Comparison of ENCODE assay signal across 19 cellular contexts in the genomic region with DNA sequence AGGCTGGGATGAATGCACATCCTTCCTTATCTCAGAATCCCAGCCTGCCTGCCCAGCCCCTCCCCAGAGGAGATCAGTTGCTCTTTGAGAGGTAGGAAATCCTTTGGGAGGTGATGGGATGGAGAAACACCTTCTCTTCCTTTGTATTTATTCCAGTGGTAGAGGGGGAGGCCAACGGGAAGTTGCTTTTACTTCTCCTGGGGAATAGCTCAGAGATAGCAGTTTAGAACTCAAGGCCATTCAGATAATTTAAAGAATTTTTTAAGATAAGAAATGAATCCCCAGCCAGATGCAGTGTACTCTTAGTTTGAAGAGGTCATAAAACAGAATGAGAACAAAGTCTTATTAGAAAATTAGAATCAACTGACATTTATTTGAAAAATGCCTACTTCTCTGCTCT.
DNase-seq lines count a peak whose midpoint lies in the region; ATAC-seq and TF ChIP-seq lines count a peak whose summit lies in the region.
"Had no signal": no experiment of that assay in that cellular context is flagged by ENCODE, and none has a peak within 500 bp of the region (broad histone marks: within the 10 kb centered on the region; RNA-seq: fewer than 3 reads in every experiment).

No MANE protein-coding gene starts in this region.

- peaks cover 18% of the 10 kb centered on the region for H3F3A ChIP-seq in PC-9 (ENCODE audit: insufficient read depth, low read depth)

- H3K4me3 Mint-ChIP-seq in CD14-positive monocyte, result no peak overlapping the region
- H3K4me3 Mint-ChIP-seq: CD4-positive, CD25-positive, alpha-beta regulatory T cell; GM23338 had no signal

- ATAC-seq in GM21515 (IDR thresholded peaks at IDR 0.05; ENCODE audit: unreplicated experiment), result no peak
- ATAC-seq: GM23338 had no signal

- no peaks in the 10 kb centered on the region for H3K9me3 Mint-ChIP-seq in CD14-positive monocyte
- H3K9me3 Mint-ChIP-seq: GM23338 had no signal

- H2AFZ ChIP-seq in PC-9, result no peak overlapping the region
- H2AFZ ChIP-seq: GM23338 had no signal

- H3K27me3 ChIP-seq in PC-9 (ENCODE audit: insufficient read depth, low read depth) (no peaks in the 10 kb centered on the region), testis (no peaks in the 10 kb centered on the region)
- H3K27me3 ChIP-seq: MG63 had no signal

- H3K4me1 ChIP-seq in PC-9 (replicated peaks; ENCODE audit: insufficient read depth) (peaks cover 20% of the 10 kb centered on the region), testis (peaks cover 39% of the 10 kb centered on the region)

- H3K4me1 Mint-ChIP-seq in CD14-positive monocyte, result peaks cover 19% of the 10 kb centered on the region

- no peak for TF ChIP-seq POLR2A in testis (IDR thresholded peaks at IDR 0.05)

- CTCF ChIA-PET in PC-9 (lab: Charles Lee), result no interaction called here

- no peaks in the 10 kb centered on the region for H3K36me3 ChIP-seq in PC-9 (ENCODE audit: low read depth)
- H3K36me3 ChIP-seq in testis (ENCODE audit: low read depth, missing control alignments), result no peaks in the 10 kb centered on the region
- H3K36me3 ChIP-seq: MG63 had no signal

- no TSS peak for BruUV-seq in PC-9 (replicated peaks; lab: Mats Ljungman, UMichigan)

- no peaks in the 10 kb centered on the region for H3K79me2 ChIP-seq in PC-9 (ENCODE audit: low read depth)

- no peaks in the 10 kb centered on the region for H4K20me1 ChIP-seq in PC-9 (ENCODE audit: insufficient read depth)

- no peak for TF ChIP-seq CTCF in CD14-positive monocyte (IDR thresholded peaks at IDR 0.05)
- no peak for TF ChIP-seq CTCF in PC-9 (conservative IDR thresholded peaks at IDR 0.05)
- TF ChIP-seq CTCF in fibroblast of villous mesenchyme (IDR thresholded peaks at IDR 0.05; ENCODE audit: insufficient read depth, low read depth, low read length), result no peak
- TF ChIP-seq CTCF in testis (IDR thresholded peaks at IDR 0.05), result no peak

- WGBS in testis, 2 donors, result 27 to 47% methylated on average over 1 of the region's 1 CpG

- H3K27me3 Mint-ChIP-seq in CD14-positive monocyte (ENCODE audit: low read depth in 3 of 3), result peaks cover 0 to 2% (median 0%) of the 10 kb centered on the region in 3 donors

- no peaks in the 10 kb centered on the region; the same call in 1 of the 2 replicates for H3K9me3 ChIP-seq in PC-9 (ENCODE audit: insufficient read depth, low read depth)
- no peaks in the 10 kb centered on the region for H3K9me3 ChIP-seq in testis
- H3K9me3 ChIP-seq: MG63 had no signal

- peak overlapping the region; percentile 44; the same call in 1 of the 2 replicates for H3K4me2 ChIP-seq in PC-9
- H3K4me2 ChIP-seq: GM23338 had no signal

- intact Hi-C loops in CD14-positive monocyte (cut with micrococcal nuclease), result loop anchor here in 1 of 2 donors (10.0 kb wide), 1 partner anchor 64 kb away; a partner anchor contains a TSS
- intact Hi-C loops in PC-9 (cut with micrococcal nuclease; ENCODE audit: unreplicated experiment), result no loop called here
- intact Hi-C loops in testis (cut with DNase I; ENCODE audit: low total_unique reads), result no loop called here

- no peak overlapping the region for H3K4me3 ChIP-seq in PC-9
- H3K4me3 ChIP-seq in fibroblast of villous mesenchyme (ENCODE audit: low read depth, low read length), result no peak overlapping the region
- H3K4me3 ChIP-seq in testis, result no peak overlapping the region
- H3K4me3 ChIP-seq: GM23338, MG63 had no signal

- H3K36me3 Mint-ChIP-seq in CD14-positive monocyte, result no peaks in the 10 kb centered on the region
- H3K36me3 Mint-ChIP-seq: CD4-positive, CD25-positive, alpha-beta regulatory T cell had no signal

- no peak overlapping the region for H3K27ac ChIP-seq in PC-9
- H3K27ac ChIP-seq in testis, result peak overlapping the region; percentile 39 to 81

- H3K27ac Mint-ChIP-seq in CD14-positive monocyte, result peak overlapping the region in 5 of 7 donors; percentile 21 to 89 (median 74)
- H3K27ac Mint-ChIP-seq: CD4-positive, CD25-positive, alpha-beta regulatory T cell; GM23338 had no signal

- POLR2A ChIA-PET in PC-9 (lab: Charles Lee; ENCODE audit: unreplicated experiment), result interaction anchor here (0.7 kb wide), 1 partner anchor 67 kb away, joined by 3 read pairs; no protein-coding TSS in a partner anchor

- DNase-seq in CD14-positive monocyte (ENCODE audit: low spot score) (no peak), PC-9 (peak in 1 of 2 experiments; percentile 17), fibroblast of villous mesenchyme (ENCODE audit: low read depth) (peak; percentile 27), testis (no peak), NCI-H1417 treated with DMSO at 0.1 percent for 48 hours (lab: John Stamatoyannopoulos, UW) (no peak)
- DNase-seq in stimulated activated CD4-positive, alpha-beta T cell treated with anti-CD3 and anti-CD28 coated beads, Interleukin-4, amount 100 ng/mL, for 24 hours, result no peak
- DNase-seq: CD4-positive, CD25-positive, alpha-beta regulatory T cell; COR-L47; DMS 273 treated with DMSO at 0.1 percent for 48 hours; DND-41; Karpas-422; MG63; NCI-H1048; NCI-H146; NCI-H510A treated with DMSO at 0.1 percent for 48 hours; NCI-H774; Right ventricle myocardium superior had no signal

- H3K9me2 ChIP-seq in PC-9 (ENCODE audit: insufficient read depth), result no peaks in the 10 kb centered on the region
